Comparison of ENCODE assay signal across 8 cellular contexts in the genomic region with DNA sequence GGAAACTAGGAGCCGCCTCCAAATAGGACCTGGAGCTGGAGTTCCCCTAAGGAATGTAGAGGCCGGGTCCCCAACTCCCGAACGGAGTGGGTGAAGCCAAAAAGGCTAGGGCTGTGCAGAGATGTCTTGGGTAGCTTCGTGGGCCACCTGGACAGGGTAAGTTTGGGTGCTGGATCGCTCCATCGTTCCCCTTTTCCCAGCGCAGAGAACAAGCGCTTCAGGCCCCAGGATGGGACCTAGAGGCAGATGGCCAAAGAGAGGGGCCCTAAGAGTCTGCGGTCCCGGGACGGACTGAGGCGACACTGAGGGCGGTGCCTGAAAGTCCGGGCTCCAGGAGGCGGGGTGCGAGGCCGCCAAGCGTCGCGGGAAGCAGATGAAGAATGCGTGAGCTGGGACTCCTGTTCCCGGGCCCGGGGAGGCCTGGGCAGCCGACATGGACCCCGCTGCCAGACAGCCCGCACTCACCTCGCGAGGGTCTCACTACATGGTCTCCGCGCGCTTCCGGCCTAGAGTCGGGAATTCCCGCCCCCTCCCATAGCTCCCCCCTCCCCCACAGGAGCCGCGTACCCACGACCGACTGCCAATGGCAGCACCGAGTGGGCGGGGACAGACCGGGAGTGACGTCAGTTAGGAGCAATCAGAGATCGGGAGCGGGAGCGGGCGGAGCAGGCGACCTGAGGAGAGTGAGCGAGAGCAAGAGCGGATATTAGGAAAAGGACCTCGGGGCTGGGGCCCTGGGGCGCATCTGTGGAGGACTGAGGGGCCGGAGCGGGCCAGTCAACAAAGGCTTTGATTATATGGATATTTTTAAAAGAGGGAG. TPM values are rescaled to one million over a fixed set of nuclear protein-coding genes. Genes with fewer than 3 reads are reported as not detected.
DNase-seq lines count a peak whose midpoint lies in the region; ATAC-seq and TF ChIP-seq lines count a peak whose summit lies in the region.

SLC39A1 (minus strand) TSS at position 508 of the 820 bp plus-strand sequence. CDS start 822 bp downstream, outside the sequence.

- H3K9me3 ChIP-seq in HEK293 (ENCODE audit: control insufficient read depth, insufficient read depth, low read depth, low read length) (no peaks in the 10 kb centered on the region), neuron (ENCODE audit: low read length) (no peaks in the 10 kb centered on the region)

- no peak for TF ChIP-seq CTCF in HEK293 (tag by site-specific recombination; IDR thresholded peaks at IDR 0.05)
- no peak for TF ChIP-seq CTCF in foreskin keratinocyte (conservative IDR thresholded peaks at IDR 0.05)

- no peaks in the 10 kb centered on the region for H3K27me3 ChIP-seq in foreskin keratinocyte
- no peaks in the 10 kb centered on the region for H3K27me3 ChIP-seq in neuron (ENCODE audit: insufficient read depth, low read length)

- peak; percentile 63 for ATAC-seq in foreskin keratinocyte

- H3K4me1 ChIP-seq in HEK293 (ENCODE audit: control insufficient read depth, insufficient read depth, low read length), result peaks cover 4% of the 10 kb centered on the region; the same call in 1 of the 2 replicates
- peaks cover 17% of the 10 kb centered on the region for H3K4me1 ChIP-seq in foreskin keratinocyte
- H3K4me1 ChIP-seq in neuron (ENCODE audit: insufficient read depth, low read length), result peaks cover 35% of the 10 kb centered on the region

- H3K36me3 ChIP-seq in HEK293 (ENCODE audit: control insufficient read depth in 2 of 2, insufficient read depth in 1 of 2, low read length in 2 of 2) (peaks cover 0 to 31% of the 10 kb centered on the region in 2 experiments; a peak in 2 of 3 replicates), neuron (ENCODE audit: insufficient read depth, low read length) (peaks cover 20% of the 10 kb centered on the region)

- CTCF ChIA-PET in HEK293 (lab: Yijun Ruan, JAX), result interaction anchor here (0.7 to 2.2 kb wide), 5 partner anchors 13 to 166 kb away, joined by 3 to 9 read pairs (median 7); partner anchors contain the start of genes DENND4B and RAB13

- POLR2A ChIA-PET in HEK293 (lab: Yijun Ruan, JAX), result interaction anchor here (0.5 to 3.0 kb wide), 21 partner anchors 8 to 325 kb away, joined by 3 to 58 read pairs (median 5); partner anchors contain the start of genes DENND4B, GATAD2B, INTS3 and JTB

- DNase-seq in ELR (ENCODE audit: low read depth) (peak; percentile 98), NCI-H1048 (lab: John Stamatoyannopoulos, UW) (peak; percentile 99), SK-N-DZ (ENCODE audit: low spot score) (peak; percentile 99), foreskin keratinocyte (peak; percentile 86 to 94), stromal cell of bone marrow (ENCODE audit: low read depth) (peak; percentile 93)
- DNase-seq in activated naive CD4-positive, alpha-beta T cell (lab: John Stamatoyannopoulos, UW), result peak; percentile 77 to 88 (median 81)

- H3K27ac ChIP-seq in HEK293 (ENCODE audit: extremely low read depth, low read depth, low read length), result peak within 1 kb of the TSS; percentile 66
- peak within 1 kb of the TSS; percentile 65 for H3K27ac ChIP-seq in foreskin keratinocyte

- peak within 1 kb of the TSS; percentile 35 for H2AFZ ChIP-seq in neuron (ENCODE audit: low read depth, low read length)

- peak within 1 kb of the TSS; percentile 62 for H3K4me3 ChIP-seq in HEK293 (ENCODE audit: low read depth, low read length)
- peak within 1 kb of the TSS; percentile 66 for H3K4me3 ChIP-seq in neuron (ENCODE audit: low read length)

TF ChIP-seq in HEK293, 187 proteins besides CTCF, POLR2A, EP300 and RAD21 (continues in another document):
- peak; percentile 96 for TF ChIP-seq ZNF335 (tag by site-specific recombination; conservative IDR thresholded peaks at IDR 0.05)
- peak; percentile 38; the same call in 1 of the 2 replicates for TF ChIP-seq ZEB2 (tag by site-specific recombination; IDR thresholded peaks at IDR 0.05)
- TF ChIP-seq, protein P1, sequence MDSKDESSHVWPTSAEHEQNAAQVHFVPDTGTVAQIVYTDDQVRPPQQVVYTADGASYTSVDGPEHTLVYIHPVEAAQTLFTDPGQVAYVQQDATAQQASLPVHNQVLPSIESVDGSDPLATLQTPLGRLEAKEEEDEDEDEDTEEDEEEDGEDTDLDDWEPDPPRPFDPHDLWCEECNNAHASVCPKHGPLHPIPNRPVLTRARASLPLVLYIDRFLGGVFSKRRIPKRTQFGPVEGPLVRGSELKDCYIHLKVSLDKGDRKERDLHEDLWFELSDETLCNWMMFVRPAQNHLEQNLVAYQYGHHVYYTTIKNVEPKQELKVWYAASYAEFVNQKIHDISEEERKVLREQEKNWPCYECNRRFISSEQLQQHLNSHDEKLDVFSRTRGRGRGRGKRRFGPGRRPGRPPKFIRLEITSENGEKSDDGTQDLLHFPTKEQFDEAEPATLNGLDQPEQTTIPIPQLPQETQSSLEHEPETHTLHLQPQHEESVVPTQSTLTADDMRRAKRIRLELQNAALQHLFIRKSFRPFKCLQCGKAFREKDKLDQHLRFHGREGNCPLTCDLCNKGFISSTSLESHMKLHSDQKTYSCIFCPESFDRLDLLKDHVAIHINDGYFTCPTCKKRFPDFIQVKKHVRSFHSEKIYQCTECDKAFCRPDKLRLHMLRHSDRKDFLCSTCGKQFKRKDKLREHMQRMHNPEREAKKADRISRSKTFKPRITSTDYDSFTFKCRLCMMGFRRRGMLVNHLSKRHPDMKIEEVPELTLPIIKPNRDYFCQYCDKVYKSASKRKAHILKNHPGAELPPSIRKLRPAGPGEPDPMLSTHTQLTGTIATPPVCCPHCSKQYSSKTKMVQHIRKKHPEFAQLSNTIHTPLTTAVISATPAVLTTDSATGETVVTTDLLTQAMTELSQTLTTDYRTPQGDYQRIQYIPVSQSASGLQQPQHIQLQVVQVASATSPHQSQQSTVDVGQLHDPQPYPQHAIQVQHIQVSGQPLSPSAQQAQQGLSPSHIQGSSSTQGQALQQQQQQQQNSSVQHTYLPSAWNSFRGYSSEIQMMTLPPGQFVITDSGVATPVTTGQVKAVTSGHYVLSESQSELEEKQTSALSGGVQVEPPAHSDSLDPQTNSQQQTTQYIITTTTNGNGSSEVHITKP (tag by site-specific recombination; IDR thresholded peaks at IDR 0.05), result peak; percentile 27
- TF ChIP-seq EGR2 (tag by site-specific recombination; IDR thresholded peaks at IDR 0.05; ENCODE audit: low read depth), result peak; percentile 34; the same call in 1 of the 2 replicates
- peak; percentile 99 for TF ChIP-seq ZNF121 (tag by site-specific recombination; IDR thresholded peaks at IDR 0.05)
- peak; percentile 81; the same call in 1 of the 2 replicates for TF ChIP-seq KLF7 (tag by site-specific recombination; IDR thresholded peaks at IDR 0.05; ENCODE audit: borderline replicate concordance)
- TF ChIP-seq, protein P2, sequence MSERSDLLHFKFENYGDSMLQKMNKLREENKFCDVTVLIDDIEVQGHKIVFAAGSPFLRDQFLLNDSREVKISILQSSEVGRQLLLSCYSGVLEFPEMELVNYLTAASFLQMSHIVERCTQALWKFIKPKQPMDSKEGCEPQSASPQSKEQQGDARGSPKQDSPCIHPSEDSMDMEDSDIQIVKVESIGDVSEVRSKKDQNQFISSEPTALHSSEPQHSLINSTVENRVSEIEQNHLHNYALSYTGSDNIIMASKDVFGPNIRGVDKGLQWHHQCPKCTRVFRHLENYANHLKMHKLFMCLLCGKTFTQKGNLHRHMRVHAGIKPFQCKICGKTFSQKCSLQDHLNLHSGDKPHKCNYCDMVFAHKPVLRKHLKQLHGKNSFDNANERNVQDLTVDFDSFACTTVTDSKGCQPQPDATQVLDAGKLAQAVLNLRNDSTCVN (tag by site-specific recombination; optimal IDR thresholded peaks at IDR 0.05), result peak; percentile 73
- peak; percentile 95; the same call in 1 of the 2 replicates for TF ChIP-seq PBX3 (CRISPR knock-in tag; IDR thresholded peaks at IDR 0.05)
- TF ChIP-seq, protein P3, sequence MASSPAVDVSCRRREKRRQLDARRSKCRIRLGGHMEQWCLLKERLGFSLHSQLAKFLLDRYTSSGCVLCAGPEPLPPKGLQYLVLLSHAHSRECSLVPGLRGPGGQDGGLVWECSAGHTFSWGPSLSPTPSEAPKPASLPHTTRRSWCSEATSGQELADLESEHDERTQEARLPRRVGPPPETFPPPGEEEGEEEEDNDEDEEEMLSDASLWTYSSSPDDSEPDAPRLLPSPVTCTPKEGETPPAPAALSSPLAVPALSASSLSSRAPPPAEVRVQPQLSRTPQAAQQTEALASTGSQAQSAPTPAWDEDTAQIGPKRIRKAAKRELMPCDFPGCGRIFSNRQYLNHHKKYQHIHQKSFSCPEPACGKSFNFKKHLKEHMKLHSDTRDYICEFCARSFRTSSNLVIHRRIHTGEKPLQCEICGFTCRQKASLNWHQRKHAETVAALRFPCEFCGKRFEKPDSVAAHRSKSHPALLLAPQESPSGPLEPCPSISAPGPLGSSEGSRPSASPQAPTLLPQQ (tag by site-specific recombination; IDR thresholded peaks at IDR 0.05), result peak; percentile 30; the same call in 1 of the 2 replicates
- TF ChIP-seq, protein P4, sequence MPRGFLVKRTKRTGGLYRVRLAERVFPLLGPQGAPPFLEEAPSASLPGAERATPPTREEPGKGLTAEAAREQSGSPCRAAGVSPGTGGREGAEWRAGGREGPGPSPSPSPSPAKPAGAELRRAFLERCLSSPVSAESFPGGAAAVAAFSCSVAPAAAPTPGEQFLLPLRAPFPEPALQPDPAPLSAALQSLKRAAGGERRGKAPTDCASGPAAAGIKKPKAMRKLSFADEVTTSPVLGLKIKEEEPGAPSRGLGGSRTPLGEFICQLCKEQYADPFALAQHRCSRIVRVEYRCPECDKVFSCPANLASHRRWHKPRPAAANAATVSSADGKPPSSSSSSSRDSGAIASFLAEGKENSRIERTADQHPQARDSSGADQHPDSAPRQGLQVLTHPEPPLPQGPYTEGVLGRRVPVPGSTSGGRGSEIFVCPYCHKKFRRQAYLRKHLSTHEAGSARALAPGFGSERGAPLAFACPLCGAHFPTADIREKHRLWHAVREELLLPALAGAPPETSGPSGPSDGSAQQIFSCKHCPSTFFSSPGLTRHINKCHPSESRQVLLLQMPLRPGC (tag by site-specific recombination; IDR thresholded peaks at IDR 0.05), result no peak

RNA-seq across cellular contexts. Expression of gene SLC39A1, which starts in this region (rescaled TPM):
- 160 and 175 TPM in 2 replicates for polyA plus RNA-seq in SK-N-DZ (2014; cell fraction: cytosol; rRNA removed)
- 91.7 and 108 TPM in 2 replicates for polyA plus RNA-seq in SK-N-DZ (2014; cell fraction: nucleus; rRNA removed)
- total RNA-seq in foreskin keratinocyte, result 101 and 118 TPM in 2 replicates
- polyA plus RNA-seq in foreskin keratinocyte, result 97.2 and 122 TPM in 2 replicates

Comparison
In these comparisons a context has a peak if more than half of its experiments do, and no peak if none do; other contexts are left out.
1. Peak in every context shown above with its lines: DNase-seq, ATAC-seq, H3K4me3 ChIP-seq and H3K27ac ChIP-seq.